ENCODE assay signal across 17 cellular contexts in the genomic region with DNA sequence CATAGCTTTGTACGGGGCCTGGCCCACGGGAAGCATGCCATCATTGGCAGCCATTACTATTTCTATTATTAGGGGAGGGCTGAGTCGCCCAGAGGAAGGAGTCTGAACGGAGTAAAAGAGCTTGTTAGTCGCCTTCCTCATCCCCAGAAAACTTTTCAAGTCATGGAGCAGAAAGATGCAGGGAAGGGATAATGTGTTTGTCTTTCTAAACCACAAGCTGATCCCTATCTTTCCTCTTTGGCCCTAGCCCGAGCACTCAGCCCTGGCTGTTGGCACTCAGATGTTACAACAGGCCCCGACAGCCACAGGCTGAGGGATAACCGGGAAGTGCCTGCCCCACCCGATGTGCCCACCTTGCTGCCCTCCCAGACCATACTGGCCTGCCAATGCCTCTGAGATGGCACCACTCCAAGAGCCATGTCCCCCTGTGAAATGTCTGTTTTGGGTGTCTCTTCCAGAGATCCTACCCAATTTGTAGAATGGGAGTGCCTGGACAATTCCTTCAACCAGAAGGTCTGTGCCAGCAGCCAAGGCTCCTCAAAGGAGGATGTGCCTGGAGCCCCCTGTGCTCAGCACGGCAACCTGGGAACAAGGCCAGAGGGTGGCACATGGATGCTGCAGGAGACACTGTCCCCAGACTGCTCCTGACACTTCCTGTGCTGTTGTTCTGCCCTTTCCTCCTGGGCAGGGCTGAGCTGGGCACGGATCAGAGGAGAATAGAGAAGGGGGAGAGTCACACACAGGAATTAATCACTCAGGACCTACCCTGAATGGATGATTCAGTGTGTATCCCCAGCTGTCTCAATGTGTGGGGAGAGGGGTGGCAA. TPM values are rescaled to one million over a fixed set of nuclear protein-coding genes. Genes with fewer than 3 reads are reported as not detected.
DNase-seq lines count a peak whose midpoint lies in the region; ATAC-seq and TF ChIP-seq lines count a peak whose summit lies in the region.
"Had no signal": no experiment of that assay in that cellular context is flagged by ENCODE, and none has a peak within 500 bp of the region (broad histone marks: within the 10 kb centered on the region; RNA-seq: fewer than 3 reads in every experiment).

No MANE protein-coding gene starts in this region.

- in situ Hi-C loops in mammary epithelial cell (cut with MboI; ENCODE audit: low sequenced_read_pairs in 2 of 2), result no loop called here

- H4K20me1 ChIP-seq in mammary epithelial cell (ENCODE audit: insufficient read depth, low read length), result no peaks in the 10 kb centered on the region

- H3K4me3 ChIP-seq in mammary epithelial cell (replicated peaks in 1 of 3; ENCODE audit: insufficient read depth in 1 of 3, low read depth in 2 of 3, low read length in 3 of 3), result no peak overlapping the region
- H3K4me3 ChIP-seq: cardiac muscle cell, GM23338 had no signal

- no peak overlapping the region for H3K9ac ChIP-seq in mammary epithelial cell (ENCODE audit: insufficient read depth, low read length)

- no peak overlapping the region for H2AFZ ChIP-seq in mammary epithelial cell (ENCODE audit: low read depth, low read length)
- H2AFZ ChIP-seq: GM23338 had no signal

- CTCF ChIA-PET in mammary epithelial cell (lab: Charles Lee; ENCODE audit: low non-redundant PET), result interaction anchor here (0.5 kb wide), 1 partner anchor 32 kb away, joined by 4 read pairs; no protein-coding TSS in a partner anchor

- no TSS peak for BruUV-seq in mammary epithelial cell (replicated peaks; lab: Mats Ljungman, UMichigan)

- DNase-seq in Ammon's horn (ENCODE audit: low spot score), result peak; percentile 44
- peak; percentile 90 for DNase-seq in M059J (ENCODE audit: low read depth)
- DNase-seq in mammary epithelial cell, result peak; percentile 63
- DNase-seq in islet precursor cell, result peak; percentile 81
- DNase-seq in mucosa of gallbladder (ENCODE audit: low spot score), result no peak
- DNase-seq in NCI-H1436 (lab: John Stamatoyannopoulos, UW), result no peak
- DNase-seq in NCI-H526 treated with DMSO at 0.1 percent for 48 hours (lab: John Stamatoyannopoulos, UW), result no peak
- DNase-seq: activated CD4-positive, alpha-beta T cell treated with anti-CD3 and anti-CD28 coated beads for 4 hours; DMS153; midbrain; NCI-H1694; stimulated activated CD4-positive, alpha-beta T cell treated with anti-CD3 and anti-CD28 coated beads, Interleukin-4, amount 100 ng/mL, for 1 hour; stimulated activated naive B cell treated with anti-CD40 and anti-IgM and Interleukin-4, amounts not matched to agents 10 μg/mL and 1 μg/mL and 100 μg/mL, for 72 hours; SW 1271 had no signal

- H3K27me3 ChIP-seq in mammary epithelial cell (ENCODE audit: insufficient read depth, low read length), result no peaks in the 10 kb centered on the region

- no peak overlapping the region for H3K27ac ChIP-seq in mammary epithelial cell (ENCODE audit: insufficient read depth, low read depth, low read length)
- H3K27ac ChIP-seq: cardiac muscle cell had no signal

- peaks cover 4% of the 10 kb centered on the region for H3K36me3 ChIP-seq in mammary epithelial cell (ENCODE audit: insufficient read depth, low read length)
- H3K36me3 ChIP-seq: cardiac muscle cell had no signal

- dilution Hi-C loops in mammary epithelial cell (cut with HindIII; ENCODE audit: low sequenced_read_pairs), result no loop called here

- no peak for TF ChIP-seq CTCF in mammary epithelial cell (conservative IDR thresholded peaks at IDR 0.05 in 1 of 2, IDR thresholded peaks at IDR 0.05 in 1 of 2; ENCODE audit: extremely low read depth in 1 of 2, insufficient read depth in 1 of 2, low read depth in 1 of 2, low read length in 2 of 2)

- H3K79me2 ChIP-seq in mammary epithelial cell (ENCODE audit: insufficient read depth, low read length), result peaks cover 53% of the 10 kb centered on the region

- ATAC-seq in HG03175 (IDR thresholded peaks at IDR 0.05; ENCODE audit: unreplicated experiment), result no peak
- ATAC-seq: GM23338; stimulated activated naive B cell treated with anti-CD40 and anti-IgM and Interleukin-4, amounts not matched to agents 10 μg/mL and 1 μg/mL and 100 μg/mL, for 72 hours had no signal

- H3K4me1 ChIP-seq in mammary epithelial cell (ENCODE audit: insufficient read depth, low read length), result peaks cover 48% of the 10 kb centered on the region

- 2% methylated on average over 11 of the region's 11 CpGs for WGBS in mammary epithelial cell (ENCODE audit: low coverage, missing lambda C conversion rate)

- H3K9me3 ChIP-seq in mammary epithelial cell (replicated peaks; ENCODE audit: insufficient read depth, low read length), result no peaks in the 10 kb centered on the region

- intact Hi-C loops in mammary epithelial cell (cut with micrococcal nuclease), result no loop called here

- no peak overlapping the region for H3K4me2 ChIP-seq in mammary epithelial cell (ENCODE audit: insufficient read depth, low read depth, low read length)
- H3K4me2 ChIP-seq: GM23338 had no signal

RNA-seq across cellular contexts. Expression of gene PAK6, which starts 10.8 kb away (rescaled TPM):
- total RNA-seq in M059J (2014; rRNA removed; shearing (Covaris generic)), result 9.8 and 13.0 TPM in 2 replicates
- total RNA-seq in mammary epithelial cell (10 to 100 TPM; 13.7 to 33.8 TPM), mucosa of gallbladder (7.9 TPM)
- polyA plus RNA-seq in mammary epithelial cell, result 24.6 TPM
- polyA minus RNA-seq in mammary epithelial cell, result 11.1 TPM

RNA-seq across cellular contexts. Expression of gene ANKRD63, which starts 33.2 kb away (rescaled TPM):
- not detected in 2 replicates for total RNA-seq in M059J (2014; rRNA removed; shearing (Covaris generic))
- total RNA-seq in mammary epithelial cell (not detected), mucosa of gallbladder (1.6 TPM)
- not detected for polyA plus RNA-seq in mammary epithelial cell
- not detected for polyA minus RNA-seq in mammary epithelial cell
- polyA plus RNA-seq: GM23338 had no signal

RNA-seq across cellular contexts. Expression of gene PLCB2, which starts 58.0 kb away (rescaled TPM):
- total RNA-seq in M059J (2014; rRNA removed; shearing (Covaris generic)), result not detected in 2 replicates
- total RNA-seq in mammary epithelial cell (1 to 10 TPM in 1 of 2 donors, under 1 TPM in 1; 0.67 to 1.4 TPM), mucosa of gallbladder (36.4 TPM)
- 0.97 TPM for polyA plus RNA-seq in mammary epithelial cell
- not detected for polyA minus RNA-seq in mammary epithelial cell

Comparison
In these comparisons a context has a peak if more than half of its experiments do, and no peak if none do; other contexts are left out.
1. DNase-seq: peak in Ammon's horn (single experiment), M059J (single experiment), mammary epithelial cell (single experiment) and islet precursor cell (single experiment); none in mucosa of gallbladder (single experiment), NCI-H1436 (single experiment) and NCI-H526 treated with DMSO at 0.1 percent for 48 hours (single experiment).
2. RNA of gene PLCB2, which starts 58.0 kb away (total RNA-seq): 36.4 TPM in mucosa of gallbladder (single experiment); 0.67 to 1.4 TPM in mammary epithelial cell and not detected in M059J; every median in the first group is over 10 times any median in the second.